In the genomic region with DNA sequence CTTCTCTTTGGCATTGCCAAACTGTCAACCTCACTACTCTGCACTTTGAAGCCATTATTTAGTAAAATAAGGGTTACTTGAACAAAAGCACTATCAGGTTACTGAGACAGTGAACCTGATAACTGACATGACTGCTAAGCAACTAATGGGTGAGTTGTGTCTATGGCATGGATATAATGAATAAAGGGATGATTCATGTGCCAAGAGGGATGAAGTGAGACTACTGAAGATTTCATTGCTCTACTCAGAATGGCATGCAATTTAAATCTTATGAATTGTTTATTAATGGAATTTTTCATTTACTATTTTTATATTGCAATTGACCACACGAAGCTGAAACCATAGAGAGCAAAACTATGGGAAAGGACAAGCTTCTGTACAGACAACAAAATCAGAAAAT, we compare ENCODE assay signal across 21 cellular contexts.
"Had no signal": no experiment of that assay in that cellular context is flagged by ENCODE, and none has a peak within 500 bp of the region (broad histone marks: within the 10 kb centered on the region; RNA-seq: fewer than 3 reads in every experiment).

No MANE protein-coding gene starts in this region.

- H3K4me1 Mint-ChIP-seq: activated naive CD8-positive, alpha-beta T cell treated with anti-CD3 and anti-CD28 coated beads, Interleukin-2, amount 10 ng/mL, durations not matched to agents 7 days and 5 days; naive thymus-derived CD8-positive, alpha-beta T cell; stimulated activated memory B cell treated with anti-CD40 and anti-IgM and Interleukin-4, amounts not matched to agents 10 μg/mL and 1 μg/mL and 100 μg/mL, for 72 hours had no signal

- H3K27me3 Mint-ChIP-seq: activated CD4-positive, alpha-beta T cell treated with anti-CD3 and anti-CD28 coated beads for 36 hours; activated naive CD8-positive, alpha-beta T cell treated with anti-CD3 and anti-CD28 coated beads, Interleukin-2, amount 10 ng/mL, durations not matched to agents 7 days and 5 days; naive thymus-derived CD8-positive, alpha-beta T cell; stimulated activated memory B cell treated with anti-CD40 and anti-IgM and Interleukin-4, amounts not matched to agents 10 μg/mL and 1 μg/mL and 100 μg/mL, for 72 hours had no signal

- H3K4me3 Mint-ChIP-seq: activated CD4-positive, alpha-beta T cell treated with anti-CD3 and anti-CD28 coated beads for 36 hours; activated naive CD8-positive, alpha-beta T cell treated with anti-CD3 and anti-CD28 coated beads, Interleukin-2, amount 10 ng/mL, durations not matched to agents 7 days and 5 days; activated T-helper 1 cell treated with anti-CD3 and anti-CD28 coated beads, Interleukin-12 subunit alpha, Interleukin-12 subunit beta, Interleukin-2, Interleukin-4 antibody, amounts not matched to agents 30 ng/mL and 10 ng/mL and 1 ng/mL, durations not matched to agents 14 hours and 24 hours and 36 hours; naive thymus-derived CD8-positive, alpha-beta T cell; stimulated activated memory B cell treated with anti-CD40 and anti-IgM and Interleukin-4, amounts not matched to agents 10 μg/mL and 1 μg/mL and 100 μg/mL, for 72 hours had no signal

- DNase-seq: activated CD4-positive, alpha-beta T cell treated with anti-CD3 and anti-CD28 coated beads for 36 hours; activated CD4-positive, alpha-beta T cell treated with anti-CD3 and anti-CD28 coated beads, Interleukin-2, amount 50 U/mL, for 48 hours; activated naive CD4-positive, alpha-beta T cell; activated naive CD8-positive, alpha-beta T cell treated with anti-CD3 and anti-CD28 coated beads, Interleukin-2, amount 10 ng/mL, durations not matched to agents 7 days and 5 days; activated T-cell treated with anti-CD3 and anti-CD28 coated beads for 4 hours; amygdala; caudate nucleus; dorsolateral prefrontal cortex; erythroblast; heart right ventricle; kidney glomerular epithelial cell; mesenchymal stem cell; naive thymus-derived CD8-positive, alpha-beta T cell; ovary; right lobe of liver; stimulated activated CD4-positive, alpha-beta T cell treated with anti-CD3 and anti-CD28 coated beads, Interleukin-4, amount 100 ng/mL, for 24 hours; T-helper 2 cell; testis; upper lobe of left lung had no signal

- H3K27ac Mint-ChIP-seq: activated CD4-positive, alpha-beta T cell treated with anti-CD3 and anti-CD28 coated beads for 36 hours; activated naive CD8-positive, alpha-beta T cell treated with anti-CD3 and anti-CD28 coated beads, Interleukin-2, amount 10 ng/mL, durations not matched to agents 7 days and 5 days; activated T-helper 1 cell treated with anti-CD3 and anti-CD28 coated beads, Interleukin-12 subunit alpha, Interleukin-12 subunit beta, Interleukin-2, Interleukin-4 antibody, amounts not matched to agents 30 ng/mL and 10 ng/mL and 1 ng/mL, durations not matched to agents 14 hours and 24 hours and 36 hours; naive thymus-derived CD8-positive, alpha-beta T cell; stimulated activated memory B cell treated with anti-CD40 and anti-IgM and Interleukin-4, amounts not matched to agents 10 μg/mL and 1 μg/mL and 100 μg/mL, for 72 hours had no signal

- ATAC-seq: activated CD4-positive, alpha-beta T cell treated with anti-CD3 and anti-CD28 coated beads for 36 hours; heart right ventricle; naive thymus-derived CD8-positive, alpha-beta T cell; right lobe of liver; stimulated activated memory B cell treated with anti-CD40 and anti-IgM and Interleukin-4, amounts not matched to agents 10 μg/mL and 1 μg/mL and 100 μg/mL, for 72 hours had no signal
